8 cellular contexts compared by ENCODE assay signal in genomic region chr2:27263287-27264252, GRCh38. TPM values are rescaled to one million over a fixed set of nuclear protein-coding genes. Genes with fewer than 3 reads are reported as not detected.
DNase-seq lines count a peak whose midpoint lies in the region; ATAC-seq and TF ChIP-seq lines count a peak whose summit lies in the region.

No MANE protein-coding gene starts in this region.

- peaks cover 13% of the 10 kb centered on the region; the same call in 1 of the 2 replicates for H3K79me2 ChIP-seq in HCT116 (ENCODE audit: insufficient read depth, low read length)

- in situ Hi-C loops in gastrocnemius medialis (cut with MboI; ENCODE audit: low sequenced_read_pairs in 4 of 4) = no loop called here

- H3K9me2 ChIP-seq in HCT116 (ENCODE audit: insufficient read depth) = no peaks in the 10 kb centered on the region

- peak overlapping the region; percentile 77 for H2AFZ ChIP-seq in HCT116 (ENCODE audit: low read depth, low read length, poor library complexity, severe bottlenecking)

- peak overlapping the region; percentile 79 for H3K9ac ChIP-seq in HCT116 (ENCODE audit: low read length)

- H3K36me3 ChIP-seq in HCT116 (ENCODE audit: control insufficient read depth in 1 of 2, insufficient read depth in 2 of 2, low read length in 2 of 2) (no peaks in the 10 kb centered on the region), RWPE2 (ENCODE audit: low read depth) (no peaks in the 10 kb centered on the region), gastrocnemius medialis (no peaks in the 10 kb centered on the region)

- DNase-seq in HCT116 (ENCODE audit: low read depth, low spot score) (no peak), RWPE2 (ENCODE audit: low spot score) (no peak), fibroblast of villous mesenchyme (ENCODE audit: low read depth) (no peak), gastrocnemius medialis (no peak), HEK293T (ENCODE audit: extremely low spot score) (no peak), NOMO-1 treated with DMSO at 0.1 percent for 48 hours (lab: John Stamatoyannopoulos, UW; ENCODE audit: unreplicated experiment) (no peak), hippocampal formation (lab: John Stamatoyannopoulos, UW) (no peak), AG08395 (ENCODE audit: low spot score) (no peak)

- RAD21 ChIA-PET in HCT116 (lab: Charles Lee; ENCODE audit: low non-redundant PET in 1 of 2, low total read pairs in 2 of 2, uncharacterized antibody in 2 of 2, unreplicated experiment in 2 of 2) = interaction anchor here in 1 of 2 experiments (1.0 kb wide), 1 partner anchor 39 kb away, joined by 4 read pairs; no protein-coding TSS in a partner anchor

- no peak for TF ChIP-seq CTCF in HCT116 (IDR thresholded peaks at IDR 0.05 in 2 of 3, conservative IDR thresholded peaks at IDR 0.05 in 1 of 3; ENCODE audit: borderline replicate concordance in 1 of 3, insufficient read depth in 1 of 3, low read depth in 2 of 3, low read length in 2 of 3)
- TF ChIP-seq CTCF in RWPE2 (IDR thresholded peaks at IDR 0.05; ENCODE audit: poor library complexity, severe bottlenecking) = no peak
- no peak for TF ChIP-seq CTCF in fibroblast of villous mesenchyme (IDR thresholded peaks at IDR 0.05; ENCODE audit: insufficient read depth, low read depth, low read length)
- no peak for TF ChIP-seq CTCF in gastrocnemius medialis (IDR thresholded peaks at IDR 0.05 in 4 of 5, conservative IDR thresholded peaks at IDR 0.05 in 1 of 5)

- CTCF ChIA-PET in HCT116 (lab: Charles Lee) (interaction anchor here (1.0 to 4.0 kb wide), 5 partner anchors 17 to 39 kb away, joined by 3 to 22 read pairs (median 6); no protein-coding TSS in a partner anchor), HEK293T (lab: Yijun Ruan, JAX) (interaction anchor here (0.5 to 2.3 kb wide), 12 partner anchors 8 to 1466 kb away, joined by 3 to 14 read pairs (median 5); partner anchors contain the start of gene DNAJC5G)

- intact Hi-C loops in HCT116 (cut with micrococcal nuclease) = loop anchor here (5.0 kb wide), 1 partner anchor 59 kb away; the partner anchor contains the start of gene MPV17
- intact Hi-C loops in gastrocnemius medialis (cut with DNase I; ENCODE audit: low total_unique reads) = loop anchor here (1.0 kb wide), 1 partner anchor 40 kb away; no protein-coding TSS in a partner anchor

- ATAC-seq in HCT116 (no peak), RWPE2 (ENCODE audit: low read depth) (no peak), gastrocnemius medialis (no peak)

- H3K9me3 ChIP-seq in HCT116 (ENCODE audit: control insufficient read depth in 1 of 2, insufficient read depth in 1 of 2, low read depth in 1 of 2, low read length in 2 of 2) (no peaks in the 10 kb centered on the region), RWPE2 (ENCODE audit: severe bottlenecking) (no peaks in the 10 kb centered on the region), gastrocnemius medialis (no peaks in the 10 kb centered on the region)

- no peak for TF ChIP-seq RAD21 in HCT116 (IDR thresholded peaks at IDR 0.05; ENCODE audit: low read depth)

- TSS peak; percentile 38 for BruUV-seq in HCT116 (replicated peaks; lab: Mats Ljungman, UMichigan)

- H3K27me3 ChIP-seq in HCT116 (ENCODE audit: insufficient read depth, low read length) = peaks cover 13% of the 10 kb centered on the region; the same call in 1 of the 2 replicates
- H3K27me3 ChIP-seq in RWPE2 (ENCODE audit: insufficient read depth, poor library complexity, severe bottlenecking) = peaks cover 63% of the 10 kb centered on the region
- peaks cover 71 to 77% (median 74%) of the 10 kb centered on the region in 3 donors for H3K27me3 ChIP-seq in gastrocnemius medialis

- H3K27ac ChIP-seq in HCT116 (ENCODE audit: low read depth, low read length) (no peak overlapping the region; the same call in 1 of the 2 replicates), RWPE2 (ENCODE audit: poor library complexity, severe bottlenecking) (no peak overlapping the region), gastrocnemius medialis (no peak overlapping the region)

- H4K20me1 ChIP-seq in HCT116 (ENCODE audit: insufficient read depth) = no peaks in the 10 kb centered on the region

- POLR2A ChIA-PET in HCT116 (lab: Charles Lee) (interaction anchor here (1.1 to 1.8 kb wide), 4 partner anchors 9 to 29 kb away, joined by 3 to 6 read pairs (median 4); no protein-coding TSS in a partner anchor), HEK293T (lab: Yijun Ruan, JAX) (interaction anchor here (1.0 to 2.3 kb wide), 9 partner anchors 9 to 192 kb away, joined by 3 to 9 read pairs (median 4); partner anchors contain the start of genes MPV17 and OST4)

- TF ChIP-seq POLR2A in HCT116 (IDR thresholded peaks at IDR 0.05; ENCODE audit: borderline replicate concordance, extremely low read depth, insufficient read depth, insufficient read length) = no peak
- no peak for TF ChIP-seq POLR2A in gastrocnemius medialis (IDR thresholded peaks at IDR 0.05)

- peaks cover 19 to 37% of the 10 kb centered on the region in 2 experiments for H3K4me1 ChIP-seq in HCT116 (ENCODE audit: control insufficient read depth in 1 of 2, insufficient read depth in 2 of 2, low read length in 2 of 2)
- no peaks in the 10 kb centered on the region for H3K4me1 ChIP-seq in RWPE2 (ENCODE audit: insufficient read depth, poor library complexity, severe bottlenecking)
- H3K4me1 ChIP-seq in gastrocnemius medialis = peaks cover 25 to 26% of the 10 kb centered on the region in 2 donors

- H3K4me2 ChIP-seq in HCT116 (ENCODE audit: low read length) = peak overlapping the region; percentile 99

- H3K4me3 ChIP-seq in HCT116 (replicated peaks in 1 of 2; ENCODE audit: low read depth in 1 of 2, low read length in 2 of 2) (peak overlapping the region; percentile 73 to 84), RWPE2 (ENCODE audit: severe bottlenecking) (peak overlapping the region; percentile 37), fibroblast of villous mesenchyme (ENCODE audit: low read depth, low read length) (peak overlapping the region; percentile 54), gastrocnemius medialis (peak overlapping the region; percentile 51 to 78 (median 58))

TF ChIP-seq in HCT116, 20 proteins besides CTCF, POLR2A, EP300 and RAD21 (continues in another document):
- TF ChIP-seq CBX3 (IDR thresholded peaks at IDR 0.05; ENCODE audit: low read depth) (no peak), ELF1 (IDR thresholded peaks at IDR 0.05; ENCODE audit: borderline replicate concordance, low read depth) (no peak), SRF (IDR thresholded peaks at IDR 0.05; ENCODE audit: low read depth) (no peak), ZFX (IDR thresholded peaks at IDR 0.05) (no peak), CEBPB (IDR thresholded peaks at IDR 0.05; ENCODE audit: low read depth) (no peak), EGR1 (IDR thresholded peaks at IDR 0.05; ENCODE audit: low read depth) (no peak), MAX (IDR thresholded peaks at IDR 0.05) (no peak), POLR2AphosphoS5 (IDR thresholded peaks at IDR 0.05; ENCODE audit: low read depth, low read length) (no peak), YY1 (IDR thresholded peaks at IDR 0.05; ENCODE audit: extremely low read depth, insufficient replicate concordance, low read depth, low read length) (no peak), EZH2phosphoT487 (IDR thresholded peaks at IDR 0.05; ENCODE audit: borderline replicate concordance) (no peak), FOSL1 (IDR thresholded peaks at IDR 0.05; ENCODE audit: low read depth) (no peak), TCF7L2 (IDR thresholded peaks at IDR 0.05; ENCODE audit: borderline replicate concordance, extremely low read depth, insufficient read depth, insufficient read length) (no peak), SIN3A (IDR thresholded peaks at IDR 0.05; ENCODE audit: low read depth) (no peak)

TF ChIP-seq in HEK293T, 16 proteins besides CTCF, POLR2A, EP300 and RAD21:
- TF ChIP-seq CTBP1 (IDR thresholded peaks at IDR 0.05; ENCODE audit: borderline replicate concordance) = no peak
- no peak for TF ChIP-seq ZNF384 (IDR thresholded peaks at IDR 0.05)
- TF ChIP-seq HDGF (IDR thresholded peaks at IDR 0.05; ENCODE audit: borderline replicate concordance) = no peak
- no peak for TF ChIP-seq TARDBP (IDR thresholded peaks at IDR 0.05)
- TF ChIP-seq SP1 (IDR thresholded peaks at IDR 0.05) = no peak
- TF ChIP-seq SUZ12 (IDR thresholded peaks at IDR 0.05) = no peak
- no peak for TF ChIP-seq FOXK2 (IDR thresholded peaks at IDR 0.05)
- no peak for TF ChIP-seq PKNOX1 (IDR thresholded peaks at IDR 0.05)
- TF ChIP-seq LEF1 (IDR thresholded peaks at IDR 0.05; ENCODE audit: borderline replicate concordance) = no peak
- TF ChIP-seq FOXM1 (IDR thresholded peaks at IDR 0.05; ENCODE audit: borderline replicate concordance) = no peak
- TF ChIP-seq ARNT (IDR thresholded peaks at IDR 0.05) = no peak
- no peak for TF ChIP-seq ELF4 (IDR thresholded peaks at IDR 0.05)
- TF ChIP-seq BHLHE40 (IDR thresholded peaks at IDR 0.05; ENCODE audit: borderline replicate concordance) = no peak
TF ChIP-seq in HEK293T: peak in this region for 0.

RNA-seq across cellular contexts. Expression of gene SLC30A3, which starts 0.7 kb away (rescaled TPM):
- total RNA-seq in HCT116 (2021; ENCODE audit: unreplicated experiment) (20.5 TPM), fibroblast of villous mesenchyme (0.32 TPM in 1 of 2 replicates, not detected in the other), gastrocnemius medialis (under 1 TPM in 1 of 4 donors, not detected in 3; 0.20 TPM)
- 16.1 and 18.0 TPM in 2 replicates for polyA plus RNA-seq in HCT116 (2012)

RNA-seq across cellular contexts. Expression of gene DNAJC5G, which starts 11.7 kb away (rescaled TPM):
- 2.5 TPM for total RNA-seq in HCT116 (2021; ENCODE audit: unreplicated experiment)
- polyA plus RNA-seq in HCT116 (2012) = 1.0 and 1.1 TPM in 2 replicates
- total RNA-seq in fibroblast of villous mesenchyme = not detected in 2 replicates
- not detected for total RNA-seq in gastrocnemius medialis

RNA-seq across cellular contexts. Expression of gene TRIM54, which starts 18.7 kb away (rescaled TPM):
- total RNA-seq in HCT116 (2021; ENCODE audit: unreplicated experiment) = 2.0 TPM
- 1.0 and 1.4 TPM in 2 replicates for polyA plus RNA-seq in HCT116 (2012)
- total RNA-seq in fibroblast of villous mesenchyme = not detected in 2 replicates
- total RNA-seq in gastrocnemius medialis = 100 to 1,000 TPM; 219 to 554 (median 427) TPM

RNA-seq across cellular contexts. Expression of gene UCN, which starts 44.7 kb away (rescaled TPM):
- total RNA-seq in HCT116 (2021; ENCODE audit: unreplicated experiment) (8.0 TPM), fibroblast of villous mesenchyme (0.43 and 0.64 TPM in 2 replicates), gastrocnemius medialis (not detected)
- 4.3 and 5.0 TPM in 2 replicates for polyA plus RNA-seq in HCT116 (2012)

RNA-seq across cellular contexts. Expression of gene CAD, which starts 46.4 kb away (rescaled TPM):
- total RNA-seq in HCT116 (2021; ENCODE audit: unreplicated experiment) (114 TPM), fibroblast of villous mesenchyme (32.4 and 43.8 TPM in 2 replicates), gastrocnemius medialis (10 to 100 TPM in 1 of 4 donors, 1 to 10 TPM in 3; 2.7 to 10.2 (median 7.1) TPM)
- 86.2 and 90.4 TPM in 2 replicates for polyA plus RNA-seq in HCT116 (2012)

Comparison
In these comparisons a context has a peak if more than half of its experiments do, and no peak if none do; other contexts are left out.
1. RNA of gene SLC30A3, which starts 0.7 kb away (total RNA-seq): 20.5 TPM in HCT116 (single experiment); 0.32 TPM in fibroblast of villous mesenchyme and 0.20 TPM in gastrocnemius medialis; every median in the first group is over 10 times any median in the second.
2. RNA of gene TRIM54, which starts 18.7 kb away (total RNA-seq): 219 to 554 TPM in gastrocnemius medialis; 2.0 TPM in HCT116 (single experiment) and not detected in fibroblast of villous mesenchyme; every median in the first group is over 10 times any median in the second.
3. Peak in every context shown above with its lines, with median percentiles within 50 percentile points of each other: H3K4me3 ChIP-seq.